Comparison of ENCODE assay signal across 18 cellular contexts in the genomic region with DNA sequence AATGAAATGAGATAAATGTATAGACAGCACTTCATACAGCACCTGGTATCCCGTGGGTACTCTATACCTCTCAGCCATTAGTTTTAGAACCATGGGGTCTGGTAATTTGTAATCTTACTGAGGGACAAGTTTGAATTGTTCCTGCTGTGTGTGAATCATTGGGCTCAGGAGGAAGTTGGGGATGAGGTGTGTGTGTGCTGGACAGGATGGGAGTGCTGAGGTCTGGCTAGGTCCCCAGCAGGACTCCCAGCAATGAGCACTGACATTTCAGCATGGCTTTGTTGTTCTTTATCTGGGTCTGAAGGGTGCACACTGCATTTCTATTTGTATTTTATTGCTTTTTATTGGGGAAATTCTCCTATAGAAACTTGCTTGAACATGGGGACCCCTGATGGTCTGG.
"Had no signal": no experiment of that assay in that cellular context is flagged by ENCODE, and none has a peak within 500 bp of the region (broad histone marks: within the 10 kb centered on the region; RNA-seq: fewer than 3 reads in every experiment).

No MANE protein-coding gene starts in this region.

- H3K9me3 ChIP-seq: lower lobe of right lung, neutrophil, spleen, testis had no signal

- H3K4me3 Mint-ChIP-seq: activated CD4-positive, alpha-beta T cell treated with anti-CD3 and anti-CD28 coated beads, Interleukin-2, amount 10 ng/mL, durations not matched to agents 7 days and 5 days; activated CD8-positive, alpha-beta T cell treated with anti-CD3 and anti-CD28 coated beads, Interleukin-2, amount 10 ng/mL, durations not matched to agents 7 days and 5 days; activated naive CD4-positive, alpha-beta T cell treated with anti-CD3 and anti-CD28 coated beads for 36 hours; activated T-cell treated with anti-CD3 and anti-CD28 coated beads, Interleukin-2, amount 50 U/mL, for 24 hours; dendritic cell treated with granulocyte-macrophage colony-stimulating factor and Interleukin-4, amounts not matched to agents 40 ng/mL and 50 ng/mL, for 4 days; effector memory CD8-positive, alpha-beta T cell; natural killer cell; stimulated activated memory B cell treated with anti-CD40 and anti-IgM and Interleukin-4, amounts not matched to agents 10 μg/mL and 1 μg/mL and 100 μg/mL, for 72 hours; type B pancreatic cell had no signal

- H3K4me1 Mint-ChIP-seq: activated CD4-positive, alpha-beta T cell treated with anti-CD3 and anti-CD28 coated beads, Interleukin-2, amount 10 ng/mL, durations not matched to agents 7 days and 5 days; natural killer cell; stimulated activated memory B cell treated with anti-CD40 and anti-IgM and Interleukin-4, amounts not matched to agents 10 μg/mL and 1 μg/mL and 100 μg/mL, for 72 hours had no signal

- H3K27me3 ChIP-seq: neutrophil, testis had no signal

- H3K36me3 Mint-ChIP-seq: natural killer cell; stimulated activated memory B cell treated with anti-CD40 and anti-IgM and Interleukin-4, amounts not matched to agents 10 μg/mL and 1 μg/mL and 100 μg/mL, for 72 hours; type B pancreatic cell had no signal

- DNase-seq: activated CD4-positive, alpha-beta T cell treated with anti-CD3 and anti-CD28 coated beads, Interleukin-2, amount 10 ng/mL, durations not matched to agents 7 days and 5 days; activated CD8-positive, alpha-beta T cell treated with anti-CD3 and anti-CD28 coated beads, Interleukin-2, amount 10 ng/mL, durations not matched to agents 7 days and 5 days; activated naive CD4-positive, alpha-beta T cell treated with anti-CD3 and anti-CD28 coated beads for 36 hours; activated T-cell treated with anti-CD3 and anti-CD28 coated beads, Interleukin-2, amount 50 U/mL, for 24 hours; effector memory CD8-positive, alpha-beta T cell; hypothalamus; islet precursor cell; lower lobe of right lung; natural killer cell; spleen; stimulated activated CD4-positive, alpha-beta T cell treated with anti-CD3 and anti-CD28 coated beads, Interleukin-4, amount 100 ng/mL, for 4 hours; T1000; testis had no signal

- H3K4me3 ChIP-seq: lower lobe of right lung, spleen, testis had no signal

- H3K36me3 ChIP-seq: lower lobe of right lung, neutrophil, spleen had no signal

- H3K27me3 Mint-ChIP-seq: activated CD4-positive, alpha-beta T cell treated with anti-CD3 and anti-CD28 coated beads, Interleukin-2, amount 10 ng/mL, durations not matched to agents 7 days and 5 days; activated T-cell treated with anti-CD3 and anti-CD28 coated beads, Interleukin-2, amount 50 U/mL, for 24 hours; stimulated activated memory B cell treated with anti-CD40 and anti-IgM and Interleukin-4, amounts not matched to agents 10 μg/mL and 1 μg/mL and 100 μg/mL, for 72 hours had no signal

- H3K27ac ChIP-seq: lower lobe of right lung, neutrophil, spleen, testis had no signal

- H3K4me1 ChIP-seq: lower lobe of right lung, spleen, testis had no signal

- ATAC-seq: activated CD4-positive, CD25-positive, alpha-beta regulatory T cell treated with anti-CD3 and anti-CD28 coated beads, Interleukin-2, amount 50 U/mL, for 24 hours; activated CD8-positive, alpha-beta T cell treated with anti-CD3 and anti-CD28 coated beads, Interleukin-2, amount 10 ng/mL, durations not matched to agents 7 days and 5 days; effector memory CD8-positive, alpha-beta T cell; lower lobe of right lung; natural killer cell; stimulated activated memory B cell treated with anti-CD40 and anti-IgM and Interleukin-4, amounts not matched to agents 10 μg/mL and 1 μg/mL and 100 μg/mL, for 72 hours had no signal

- H3K9me3 Mint-ChIP-seq: activated CD4-positive, alpha-beta T cell treated with anti-CD3 and anti-CD28 coated beads, Interleukin-2, amount 10 ng/mL, durations not matched to agents 7 days and 5 days; activated naive CD4-positive, alpha-beta T cell treated with anti-CD3 and anti-CD28 coated beads for 36 hours; activated T-cell treated with anti-CD3 and anti-CD28 coated beads, Interleukin-2, amount 50 U/mL, for 24 hours; dendritic cell treated with granulocyte-macrophage colony-stimulating factor and Interleukin-4, amounts not matched to agents 40 ng/mL and 50 ng/mL, for 4 days; effector memory CD8-positive, alpha-beta T cell; natural killer cell; stimulated activated memory B cell treated with anti-CD40 and anti-IgM and Interleukin-4, amounts not matched to agents 10 μg/mL and 1 μg/mL and 100 μg/mL, for 72 hours; type B pancreatic cell had no signal

- H3K27ac Mint-ChIP-seq: activated CD4-positive, alpha-beta T cell treated with anti-CD3 and anti-CD28 coated beads, Interleukin-2, amount 10 ng/mL, durations not matched to agents 7 days and 5 days; activated CD8-positive, alpha-beta T cell treated with anti-CD3 and anti-CD28 coated beads, Interleukin-2, amount 10 ng/mL, durations not matched to agents 7 days and 5 days; activated naive CD4-positive, alpha-beta T cell treated with anti-CD3 and anti-CD28 coated beads for 36 hours; activated T-cell treated with anti-CD3 and anti-CD28 coated beads, Interleukin-2, amount 50 U/mL, for 24 hours; dendritic cell treated with granulocyte-macrophage colony-stimulating factor and Interleukin-4, amounts not matched to agents 40 ng/mL and 50 ng/mL, for 4 days; effector memory CD8-positive, alpha-beta T cell; natural killer cell; stimulated activated memory B cell treated with anti-CD40 and anti-IgM and Interleukin-4, amounts not matched to agents 10 μg/mL and 1 μg/mL and 100 μg/mL, for 72 hours; type B pancreatic cell had no signal
